In the genomic region with DNA sequence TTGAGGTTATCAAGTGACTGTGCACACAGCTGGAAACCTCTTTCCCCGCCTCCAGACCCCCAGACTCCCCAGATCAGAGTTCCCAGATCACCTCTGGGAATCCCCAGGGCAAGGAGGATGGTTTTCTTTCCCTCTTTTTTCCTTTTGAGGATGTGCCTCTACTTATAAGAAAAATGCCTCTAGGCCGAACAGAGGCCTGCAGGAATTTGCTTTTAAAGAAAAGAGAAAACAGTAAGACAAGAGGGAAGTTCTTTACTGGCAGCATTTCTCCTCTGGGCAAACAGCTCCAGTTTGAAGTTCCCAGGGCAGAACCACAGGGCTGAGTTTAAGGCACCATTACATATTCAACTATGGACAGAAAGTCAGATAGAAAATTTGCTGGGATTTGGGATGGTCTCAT, we compare ENCODE assay signal across 13 cellular contexts.
A peak's percentile ranks its signal among the peaks of the same experiment; 100 is the strongest.
DNase-seq lines count a peak whose midpoint lies in the region; ATAC-seq and TF ChIP-seq lines count a peak whose summit lies in the region.
"Had no signal": no experiment of that assay in that cellular context is flagged by ENCODE, and none has a peak within 500 bp of the region (broad histone marks: within the 10 kb centered on the region; RNA-seq: fewer than 3 reads in every experiment).

No MANE protein-coding gene starts in this region.

- no peak overlapping the region for H3K9ac ChIP-seq in HUES48 (ENCODE audit: low read depth, low read length)
- no peak overlapping the region for H3K9ac ChIP-seq in smooth muscle cell (ENCODE audit: low read depth)
- H3K9ac ChIP-seq: BLaER1 treated with 17β-estradiol and CSF1 and Interleukin-3, amounts not matched to agents 10 nM and 100 nM had no signal

- no peaks in the 10 kb centered on the region for H3K9me3 Mint-ChIP-seq in nephron

- H3K4me3 ChIP-seq in HUES48 (ENCODE audit: low read depth, low read length) (no peak overlapping the region), hepatocyte (no peak overlapping the region), smooth muscle cell (no peak overlapping the region), right lobe of liver (no peak overlapping the region)
- H3K4me3 ChIP-seq: A549; BLaER1 treated with 17β-estradiol and CSF1 and Interleukin-3, amounts not matched to agents 10 nM and 100 nM had no signal

- no peak for DNase-seq in hepatocyte (ENCODE audit: low spot score)
- DNase-seq in smooth muscle cell (lab: John Stamatoyannopoulos, UW; ENCODE audit: unreplicated experiment) = no peak
- no peak for DNase-seq in NCI-H146 treated with DMSO at 0.1 percent for 48 hours (lab: John Stamatoyannopoulos, UW; ENCODE audit: unreplicated experiment)
- no peak for DNase-seq in activated CD4-positive, alpha-beta T cell treated with anti-CD3 and anti-CD28 coated beads, Interleukin-2, amount 50 U/mL, for 4 hours
- DNase-seq in right lobe of liver = no peak
- DNase-seq: NCI-H1048, NCI-H1694, NCI-H510A treated with DMSO at 0.1 percent for 48 hours, NCI-H82 had no signal

- 59% methylated on average over 2 of the region's 2 CpGs for WGBS in hepatocyte (ENCODE audit: low lambda C conversion rate, missing lambda C conversion rate)
- WGBS in smooth muscle cell (ENCODE audit: low lambda C conversion rate) = 48% methylated on average over 2 of the region's 2 CpGs
- 26% methylated on average over 2 of the region's 2 CpGs for WGBS in right lobe of liver (ENCODE audit: insufficient coverage, low coverage, low lambda C conversion rate, missing lambda C conversion rate)

- no peaks in the 10 kb centered on the region for H3K9me3 ChIP-seq in HUES48 (ENCODE audit: control insufficient read depth, insufficient read depth, low read length)
- H3K9me3 ChIP-seq in hepatocyte (ENCODE audit: low read depth) = no peaks in the 10 kb centered on the region
- H3K9me3 ChIP-seq in smooth muscle cell (replicated peaks; ENCODE audit: low read depth) = no peaks in the 10 kb centered on the region
- no peaks in the 10 kb centered on the region for H3K9me3 ChIP-seq in right lobe of liver
- H3K9me3 ChIP-seq: A549; BLaER1 treated with 17β-estradiol and CSF1 and Interleukin-3, amounts not matched to agents 10 nM and 100 nM had no signal

- H3K9me2 ChIP-seq in hepatocyte (replicated peaks; ENCODE audit: insufficient read depth) = no peaks in the 10 kb centered on the region

- H3K4me1 ChIP-seq in HUES48 (ENCODE audit: control insufficient read depth, insufficient read depth, low read length) = peaks cover 9% of the 10 kb centered on the region
- H3K4me1 ChIP-seq in hepatocyte (ENCODE audit: insufficient read depth) = no peaks in the 10 kb centered on the region
- H3K4me1 ChIP-seq in smooth muscle cell (ENCODE audit: low read depth) = peaks cover 13% of the 10 kb centered on the region
- no peaks in the 10 kb centered on the region for H3K4me1 ChIP-seq in right lobe of liver
- H3K4me1 ChIP-seq: A549 had no signal

- TF ChIP-seq CTCF in hepatocyte (IDR thresholded peaks at IDR 0.05; ENCODE audit: poor library complexity) (no peak), nephron (IDR thresholded peaks at IDR 0.05; ENCODE audit: unreplicated experiment in 3 of 3) (no peak), smooth muscle cell (IDR thresholded peaks at IDR 0.05; ENCODE audit: borderline replicate concordance, insufficient read depth, poor library complexity, severe bottlenecking) (no peak), right lobe of liver (IDR thresholded peaks at IDR 0.05) (no peak)

- H3K27me3 ChIP-seq in HUES48 (ENCODE audit: control insufficient read depth, insufficient read depth, low read length) (peaks cover 37% of the 10 kb centered on the region), hepatocyte (no peaks in the 10 kb centered on the region), smooth muscle cell (ENCODE audit: low read depth) (no peaks in the 10 kb centered on the region), right lobe of liver (no peaks in the 10 kb centered on the region)
- H3K27me3 ChIP-seq: BLaER1 treated with 17β-estradiol and CSF1 and Interleukin-3, amounts not matched to agents 10 nM and 100 nM had no signal

- no peaks in the 10 kb centered on the region for H4K20me1 ChIP-seq in hepatocyte (ENCODE audit: insufficient read depth, poor library complexity, severe bottlenecking)
- H4K20me1 ChIP-seq in smooth muscle cell (ENCODE audit: low read depth) = no peaks in the 10 kb centered on the region
- H4K20me1 ChIP-seq: BLaER1 treated with 17β-estradiol and CSF1 and Interleukin-3, amounts not matched to agents 10 nM and 100 nM had no signal

- H3K4me2 ChIP-seq in hepatocyte = no peak overlapping the region
- no peak overlapping the region for H3K4me2 ChIP-seq in smooth muscle cell
- H3K4me2 ChIP-seq: A549 had no signal

- H3F3A ChIP-seq in smooth muscle cell (ENCODE audit: low read depth) = no peaks in the 10 kb centered on the region

- H3K36me3 ChIP-seq in HUES48 (ENCODE audit: control insufficient read depth, insufficient read depth, low read length) = no peaks in the 10 kb centered on the region
- H3K36me3 ChIP-seq in hepatocyte (replicated peaks; ENCODE audit: insufficient read depth, low read depth) = no peaks in the 10 kb centered on the region
- H3K36me3 ChIP-seq in smooth muscle cell (ENCODE audit: low read depth) = no peaks in the 10 kb centered on the region
- no peaks in the 10 kb centered on the region for H3K36me3 ChIP-seq in right lobe of liver
- H3K36me3 ChIP-seq: BLaER1 treated with 17β-estradiol and CSF1 and Interleukin-3, amounts not matched to agents 10 nM and 100 nM had no signal

- no peaks in the 10 kb centered on the region for H3K36me3 Mint-ChIP-seq in nephron (ENCODE audit: low read depth)

- peaks cover 8% of the 10 kb centered on the region for H3K4me1 Mint-ChIP-seq in nephron

- peak overlapping the region; percentile 74 for H3K27ac ChIP-seq in HUES48 (ENCODE audit: low read depth, low read length)
- H3K27ac ChIP-seq in hepatocyte = no peak overlapping the region
- H3K27ac ChIP-seq in smooth muscle cell (ENCODE audit: low read depth) = no peak overlapping the region
- H3K27ac ChIP-seq in right lobe of liver = no peak overlapping the region
- H3K27ac ChIP-seq: A549; BLaER1 treated with 17β-estradiol and CSF1 and Interleukin-3, amounts not matched to agents 10 nM and 100 nM had no signal

- peak overlapping the region; percentile 67 to 92 (median 76) for H3K27ac Mint-ChIP-seq in nephron

- TF ChIP-seq POLR2A in right lobe of liver (IDR thresholded peaks at IDR 0.05) = no peak

- no peaks in the 10 kb centered on the region for H3K27me3 Mint-ChIP-seq in nephron (ENCODE audit: low read depth)

- H3K79me2 ChIP-seq in hepatocyte = no peaks in the 10 kb centered on the region
- H3K79me2 ChIP-seq in smooth muscle cell (ENCODE audit: low read depth) = no peaks in the 10 kb centered on the region

- ATAC-seq in right lobe of liver = no peak
- ATAC-seq: A549 had no signal

- H3K4me3 Mint-ChIP-seq in nephron = no peak overlapping the region

- H2AFZ ChIP-seq in hepatocyte = peak overlapping the region; percentile 15
- H2AFZ ChIP-seq in smooth muscle cell (ENCODE audit: low read depth) = peak overlapping the region; percentile 66

- intact Hi-C loops in right lobe of liver (cut with DNase I) = no loop called here
